8 cellular contexts compared by ENCODE assay signal in the genomic region with DNA sequence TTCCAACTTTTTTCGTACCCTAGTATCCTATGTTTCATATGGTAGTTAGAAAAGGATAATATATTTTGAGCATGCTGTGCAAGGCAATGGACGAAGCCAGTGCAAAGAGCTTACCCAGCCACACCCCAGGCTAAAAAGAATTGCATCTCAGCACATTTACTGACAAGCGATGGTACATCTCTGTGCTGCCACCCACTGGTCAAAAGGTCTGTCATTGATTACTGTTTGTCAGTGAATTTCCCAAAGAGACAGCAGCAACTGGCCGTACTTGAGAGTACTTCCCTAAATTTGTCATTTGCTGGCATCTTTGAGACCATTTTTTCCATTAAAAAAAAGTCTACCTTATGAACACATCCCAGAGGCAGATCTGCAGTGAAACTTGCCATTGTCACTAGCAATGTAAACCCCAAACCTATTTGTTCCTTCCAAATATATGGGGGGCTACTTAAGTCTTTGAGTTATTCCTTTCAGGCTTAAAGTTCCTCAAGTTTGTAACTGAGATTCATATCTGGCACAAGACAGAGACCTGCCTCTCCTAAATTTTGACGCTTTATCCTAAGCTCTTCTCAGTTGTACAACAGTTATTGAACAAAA.
DNase-seq lines count a peak whose midpoint lies in the region; ATAC-seq and TF ChIP-seq lines count a peak whose summit lies in the region.

No MANE protein-coding gene starts in this region.

- in situ Hi-C loops in mammary epithelial cell (cut with MboI; ENCODE audit: low sequenced_read_pairs in 2 of 2) = no loop called here

- H3K4ac ChIP-seq in mesendoderm (ENCODE audit: low read depth, low read length) = no peak overlapping the region

- DNase-seq in DMS53 treated with DMSO at 0.1 percent for 48 hours (lab: John Stamatoyannopoulos, UW; ENCODE audit: unreplicated experiment) (peak; percentile 66), NCI-H748 (lab: John Stamatoyannopoulos, UW; ENCODE audit: unreplicated experiment) (peak; percentile 77), mammary epithelial cell (peak; percentile 2), mesendoderm (peak; percentile 86), coronary artery (ENCODE audit: low spot score) (no peak), sigmoid colon (no peak)

- BruUV-seq in mammary epithelial cell (replicated peaks; lab: Mats Ljungman, UMichigan) = no TSS peak

- CTCF ChIA-PET in mammary epithelial cell (lab: Charles Lee; ENCODE audit: low non-redundant PET) = no interaction called here

- H4K20me1 ChIP-seq in mammary epithelial cell (ENCODE audit: insufficient read depth, low read length) = no peaks in the 10 kb centered on the region

- no peak overlapping the region for H4K8ac ChIP-seq in mesendoderm (ENCODE audit: low read depth, low read length)

- no peak overlapping the region for H3K4me2 ChIP-seq in mammary epithelial cell (ENCODE audit: insufficient read depth, low read depth, low read length)
- H3K4me2 ChIP-seq in mesendoderm (ENCODE audit: low read length) = no peak overlapping the region

- H2BK15ac ChIP-seq in mesendoderm (replicated peaks; ENCODE audit: low read depth) = no peak overlapping the region

- H2AK5ac ChIP-seq in mesendoderm (ENCODE audit: low read length) = no peak overlapping the region

- H2BK120ac ChIP-seq in mesendoderm (ENCODE audit: low read depth, low read length) = no peak overlapping the region

- intact Hi-C loops in mammary epithelial cell (cut with micrococcal nuclease) (no loop called here), sigmoid colon (cut with DNase I) (no loop called here)

- H3K79me2 ChIP-seq in mammary epithelial cell (ENCODE audit: insufficient read depth, low read length) (no peaks in the 10 kb centered on the region), mesendoderm (ENCODE audit: control insufficient read depth, insufficient read depth, low read length) (no peaks in the 10 kb centered on the region)

- TF ChIP-seq POLR2A in sigmoid colon (IDR thresholded peaks at IDR 0.05) = no peak

- H3K27ac ChIP-seq in mammary epithelial cell (ENCODE audit: insufficient read depth, low read depth, low read length) (no peak overlapping the region), mesendoderm (ENCODE audit: low read depth, low read length) (no peak overlapping the region), coronary artery (no peak overlapping the region), sigmoid colon (no peak overlapping the region)

- no peaks in the 10 kb centered on the region for H3K36me3 ChIP-seq in mammary epithelial cell (ENCODE audit: insufficient read depth, low read length)
- H3K36me3 ChIP-seq in mesendoderm (ENCODE audit: control insufficient read depth, insufficient read depth, low read length) = no peaks in the 10 kb centered on the region
- no peaks in the 10 kb centered on the region for H3K36me3 ChIP-seq in sigmoid colon

- H3K18ac ChIP-seq in mesendoderm (ENCODE audit: low read length) = no peak overlapping the region

- H3K56ac ChIP-seq in mesendoderm (ENCODE audit: low read length) = no peak overlapping the region

- peaks cover 10% of the 10 kb centered on the region for H3K9me3 ChIP-seq in mammary epithelial cell (replicated peaks; ENCODE audit: insufficient read depth, low read length)
- no peaks in the 10 kb centered on the region for H3K9me3 ChIP-seq in sigmoid colon

- no peak overlapping the region for H2BK5ac ChIP-seq in mesendoderm (ENCODE audit: low read length)

- no peak overlapping the region for H3K23ac ChIP-seq in mesendoderm (ENCODE audit: low read length)

- no peaks in the 10 kb centered on the region for H3K4me1 ChIP-seq in mammary epithelial cell (ENCODE audit: insufficient read depth, low read length)
- H3K4me1 ChIP-seq in mesendoderm (ENCODE audit: control insufficient read depth, low read depth, low read length) = no peaks in the 10 kb centered on the region
- no peaks in the 10 kb centered on the region for H3K4me1 ChIP-seq in sigmoid colon

- H3K4me3 ChIP-seq in mammary epithelial cell (replicated peaks in 1 of 3; ENCODE audit: insufficient read depth in 1 of 3, low read depth in 2 of 3, low read length in 3 of 3) = no peak overlapping the region
- no peak overlapping the region for H3K4me3 ChIP-seq in mesendoderm (ENCODE audit: low read length)
- no peak overlapping the region for H3K4me3 ChIP-seq in coronary artery
- no peak overlapping the region for H3K4me3 ChIP-seq in sigmoid colon

- H3K27me3 ChIP-seq in mammary epithelial cell (ENCODE audit: insufficient read depth, low read length) (no peaks in the 10 kb centered on the region), mesendoderm (ENCODE audit: insufficient read depth, low read length, poor library complexity) (no peaks in the 10 kb centered on the region), sigmoid colon (no peaks in the 10 kb centered on the region)

- TF ChIP-seq EP300 in sigmoid colon (IDR thresholded peaks at IDR 0.05) = no peak

- dilution Hi-C loops in mammary epithelial cell (cut with HindIII; ENCODE audit: low sequenced_read_pairs) = no loop called here

- ATAC-seq in HG03039 (IDR thresholded peaks at IDR 0.05; ENCODE audit: unreplicated experiment) = peak; percentile 53
- ATAC-seq in HG03280 (IDR thresholded peaks at IDR 0.05; ENCODE audit: unreplicated experiment) = no peak

- H3K9ac ChIP-seq in mammary epithelial cell (ENCODE audit: insufficient read depth, low read length) (no peak overlapping the region), mesendoderm (ENCODE audit: low read length) (no peak overlapping the region)

- WGBS in mammary epithelial cell (ENCODE audit: low coverage, missing lambda C conversion rate) = 25% methylated on average over 5 of the region's 5 CpGs
- WGBS in mesendoderm (ENCODE audit: extremely low coverage, insufficient coverage, low lambda C conversion rate) = no CpG with 5 or more reads among the region's 5 CpGs
- WGBS in sigmoid colon, 2 donors = 25 to 31% methylated on average over 5 of the region's 5 CpGs

- no peak overlapping the region for H2AFZ ChIP-seq in mammary epithelial cell (ENCODE audit: low read depth, low read length)

- H4K5ac ChIP-seq in mesendoderm (ENCODE audit: low read length) = no peak overlapping the region

- TF ChIP-seq CTCF in mammary epithelial cell (conservative IDR thresholded peaks at IDR 0.05 in 1 of 2, IDR thresholded peaks at IDR 0.05 in 1 of 2; ENCODE audit: extremely low read depth in 1 of 2, insufficient read depth in 1 of 2, low read depth in 1 of 2, low read length in 2 of 2) = peak in 1 of 2 donors; percentile 20
- TF ChIP-seq CTCF in coronary artery (IDR thresholded peaks at IDR 0.05) = no peak
- no peak for TF ChIP-seq CTCF in sigmoid colon (IDR thresholded peaks at IDR 0.05)

- no peaks in the 10 kb centered on the region for H3K79me1 ChIP-seq in mesendoderm (ENCODE audit: low read length)

Comparison
In these comparisons a context has a peak if more than half of its experiments do, and no peak if none do; other contexts are left out.
1. DNase-seq: peak in DMS53 treated with DMSO at 0.1 percent for 48 hours (single experiment), NCI-H748 (single experiment), mammary epithelial cell (single experiment) and mesendoderm (single experiment); none in coronary artery (single experiment) and sigmoid colon (single experiment).